Comparison of ENCODE assay signal across 18 cellular contexts in genomic region chr3:9797196-9797945, GRCh38. TPM values are rescaled to one million over a fixed set of nuclear protein-coding genes. Genes with fewer than 3 reads are reported as not detected.
DNase-seq lines count a peak whose midpoint lies in the region; ATAC-seq lines count a peak whose summit lies in the region.
"Had no signal": no experiment of that assay in that cellular context is flagged by ENCODE, and none has a peak within 500 bp of the region (broad histone marks: within the 10 kb centered on the region; RNA-seq: fewer than 3 reads in every experiment).

No MANE protein-coding gene starts in this region.

- no peaks in the 10 kb centered on the region for H3K9me3 Mint-ChIP-seq in activated naive CD4-positive, alpha-beta T cell treated with anti-CD3 and anti-CD28 coated beads, Interleukin-2, amount 50 U/mL, for 24 hours
- H3K9me3 Mint-ChIP-seq in effector memory CD8-positive, alpha-beta T cell = no peaks in the 10 kb centered on the region
- H3K9me3 Mint-ChIP-seq in stimulated activated effector memory CD8-positive, alpha-beta T cell treated with anti-CD3 and anti-CD28 coated beads, Interleukin-12 subunit alpha, Interleukin-12 subunit beta, amount 100 ng/mL, for 72 hours = no peaks in the 10 kb centered on the region

- no peaks in the 10 kb centered on the region for H3K27me3 Mint-ChIP-seq in activated naive CD4-positive, alpha-beta T cell treated with anti-CD3 and anti-CD28 coated beads, Interleukin-2, amount 50 U/mL, for 24 hours
- no peaks in the 10 kb centered on the region for H3K27me3 Mint-ChIP-seq in effector memory CD8-positive, alpha-beta T cell

- no peak for DNase-seq in activated naive CD4-positive, alpha-beta T cell (lab: John Stamatoyannopoulos, UW)
- DNase-seq in effector memory CD8-positive, alpha-beta T cell = no peak
- DNase-seq in stimulated activated effector memory CD8-positive, alpha-beta T cell treated with anti-CD3 and anti-CD28 coated beads, Interleukin-12 subunit alpha, Interleukin-12 subunit beta, amount 100 ng/mL, for 72 hours (ENCODE audit: low spot score in 2 of 2) = no peak
- no peak for DNase-seq in medulla oblongata (ENCODE audit: extremely low spot score)
- no peak for DNase-seq in right cardiac atrium
- DNase-seq: activated CD4-positive, alpha-beta T cell treated with anti-CD3 and anti-CD28 coated beads, Interleukin-2, amount 50 U/mL, for 1 hour; activated naive CD4-positive, alpha-beta T cell treated with anti-CD3 and anti-CD28 coated beads, Interleukin-2, amount 50 U/mL, for 16 hours; cerebellar nuclear complex; effector CD4-positive, alpha-beta T cell; EL; HCEC 1CT; kidney glomerular epithelial cell; NCI-H1092; NCI-H2029; SHP77 had no signal

- ATAC-seq in effector memory CD8-positive, alpha-beta T cell (replicated peaks) = no peak
- ATAC-seq in stimulated activated effector memory CD8-positive, alpha-beta T cell treated with anti-CD3 and anti-CD28 coated beads, Interleukin-12 subunit alpha, Interleukin-12 subunit beta, amount 100 ng/mL, for 72 hours = no peak
- no peak for ATAC-seq in right cardiac atrium

- intact Hi-C loops in right cardiac atrium (cut with DNase I) = no loop called here

- H3K4me3 Mint-ChIP-seq in activated naive CD4-positive, alpha-beta T cell treated with anti-CD3 and anti-CD28 coated beads, Interleukin-2, amount 50 U/mL, for 24 hours = peak overlapping the region; percentile 7
- no peak overlapping the region for H3K4me3 Mint-ChIP-seq in effector memory CD8-positive, alpha-beta T cell
- H3K4me3 Mint-ChIP-seq in stimulated activated effector memory CD8-positive, alpha-beta T cell treated with anti-CD3 and anti-CD28 coated beads, Interleukin-12 subunit alpha, Interleukin-12 subunit beta, amount 100 ng/mL, for 72 hours = no peak overlapping the region

- WGBS in right cardiac atrium = 92% methylated on average over 12 of the region's 12 CpGs

- no peaks in the 10 kb centered on the region for H3K27me3 ChIP-seq in right cardiac atrium (ENCODE audit: control insufficient read depth, insufficient read depth)
- H3K27me3 ChIP-seq: esophagus muscularis mucosa had no signal

- H3K36me3 Mint-ChIP-seq in activated naive CD4-positive, alpha-beta T cell treated with anti-CD3 and anti-CD28 coated beads, Interleukin-2, amount 50 U/mL, for 24 hours = peaks cover 16% of the 10 kb centered on the region
- peaks cover 85% of the 10 kb centered on the region for H3K36me3 Mint-ChIP-seq in effector memory CD8-positive, alpha-beta T cell (ENCODE audit: insufficient read depth)
- H3K36me3 Mint-ChIP-seq in stimulated activated effector memory CD8-positive, alpha-beta T cell treated with anti-CD3 and anti-CD28 coated beads, Interleukin-12 subunit alpha, Interleukin-12 subunit beta, amount 100 ng/mL, for 72 hours = peaks cover 100% of the 10 kb centered on the region

- H3K9me3 ChIP-seq in right cardiac atrium (ENCODE audit: control insufficient read depth, low read length) = no peaks in the 10 kb centered on the region
- H3K9me3 ChIP-seq: esophagus muscularis mucosa, thoracic aorta had no signal

- H3K27ac Mint-ChIP-seq in activated naive CD4-positive, alpha-beta T cell treated with anti-CD3 and anti-CD28 coated beads, Interleukin-2, amount 50 U/mL, for 24 hours = peak overlapping the region; percentile 86
- peak overlapping the region; percentile 15 to 19 for H3K27ac Mint-ChIP-seq in effector memory CD8-positive, alpha-beta T cell
- peak overlapping the region; percentile 29 for H3K27ac Mint-ChIP-seq in stimulated activated effector memory CD8-positive, alpha-beta T cell treated with anti-CD3 and anti-CD28 coated beads, Interleukin-12 subunit alpha, Interleukin-12 subunit beta, amount 100 ng/mL, for 72 hours

- H3K27ac ChIP-seq in right cardiac atrium (ENCODE audit: low read length) = no peak overlapping the region
- H3K27ac ChIP-seq: esophagus muscularis mucosa, thoracic aorta had no signal

- no peaks in the 10 kb centered on the region for H3K4me1 ChIP-seq in right cardiac atrium (ENCODE audit: control insufficient read depth, insufficient read depth, low read length)

- peaks cover 37% of the 10 kb centered on the region for H3K4me1 Mint-ChIP-seq in activated naive CD4-positive, alpha-beta T cell treated with anti-CD3 and anti-CD28 coated beads, Interleukin-2, amount 50 U/mL, for 24 hours
- peaks cover 28 to 37% of the 10 kb centered on the region in 2 donors for H3K4me1 Mint-ChIP-seq in effector memory CD8-positive, alpha-beta T cell (ENCODE audit: low read depth in 2 of 2)
- H3K4me1 Mint-ChIP-seq in stimulated activated effector memory CD8-positive, alpha-beta T cell treated with anti-CD3 and anti-CD28 coated beads, Interleukin-12 subunit alpha, Interleukin-12 subunit beta, amount 100 ng/mL, for 72 hours = peaks cover 30% of the 10 kb centered on the region

- no peak overlapping the region for H3K4me3 ChIP-seq in right cardiac atrium (ENCODE audit: low read length)
- H3K4me3 ChIP-seq: esophagus muscularis mucosa, thoracic aorta had no signal

RNA-seq across cellular contexts. Expression of gene ARPC4, which starts 4.5 kb away (rescaled TPM):
- 100 to 1,000 TPM in 1 of 4 donors, 10 to 100 TPM in 3; 63.8 to 104 (median 73.0) TPM for total RNA-seq in right cardiac atrium
- 51.1 TPM for polyA plus RNA-seq in right cardiac atrium

RNA-seq across cellular contexts. Expression of gene TADA3, which starts 5.1 kb away (rescaled TPM):
- 10 to 100 TPM; 42.0 to 51.3 (median 46.3) TPM for total RNA-seq in right cardiac atrium
- 38.4 TPM for polyA plus RNA-seq in right cardiac atrium

RNA-seq across cellular contexts. Expression of gene TTLL3, which starts 12.7 kb away (rescaled TPM):
- 10 to 100 TPM; 20.6 to 27.3 (median 23.8) TPM for total RNA-seq in right cardiac atrium
- 23.7 TPM for polyA plus RNA-seq in right cardiac atrium

RNA-seq across cellular contexts. Expression of gene CAMK1, which starts 27.6 kb away (rescaled TPM):
- 10 to 100 TPM; 20.1 to 24.9 (median 21.0) TPM for total RNA-seq in right cardiac atrium
- 22.1 TPM for polyA plus RNA-seq in right cardiac atrium

RNA-seq across cellular contexts. Expression of gene RPUSD3, which starts 46.4 kb away (rescaled TPM):
- 10 to 100 TPM; 31.2 to 37.7 (median 37.6) TPM for total RNA-seq in right cardiac atrium
- 43.3 TPM for polyA plus RNA-seq in right cardiac atrium

Comparison
In these comparisons a context has a peak if more than half of its experiments do, and no peak if none do; other contexts are left out.
1. H3K27ac Mint-ChIP-seq: peak in every context shown above with its lines; median percentile 86 in activated naive CD4-positive, alpha-beta T cell treated with anti-CD3 and anti-CD28 coated beads, Interleukin-2, amount 50 U/mL, for 24 hours; 29 in stimulated activated effector memory CD8-positive, alpha-beta T cell treated with anti-CD3 and anti-CD28 coated beads, Interleukin-12 subunit alpha, Interleukin-12 subunit beta, amount 100 ng/mL, for 72 hours; 17 in effector memory CD8-positive, alpha-beta T cell.